In the genomic region with DNA sequence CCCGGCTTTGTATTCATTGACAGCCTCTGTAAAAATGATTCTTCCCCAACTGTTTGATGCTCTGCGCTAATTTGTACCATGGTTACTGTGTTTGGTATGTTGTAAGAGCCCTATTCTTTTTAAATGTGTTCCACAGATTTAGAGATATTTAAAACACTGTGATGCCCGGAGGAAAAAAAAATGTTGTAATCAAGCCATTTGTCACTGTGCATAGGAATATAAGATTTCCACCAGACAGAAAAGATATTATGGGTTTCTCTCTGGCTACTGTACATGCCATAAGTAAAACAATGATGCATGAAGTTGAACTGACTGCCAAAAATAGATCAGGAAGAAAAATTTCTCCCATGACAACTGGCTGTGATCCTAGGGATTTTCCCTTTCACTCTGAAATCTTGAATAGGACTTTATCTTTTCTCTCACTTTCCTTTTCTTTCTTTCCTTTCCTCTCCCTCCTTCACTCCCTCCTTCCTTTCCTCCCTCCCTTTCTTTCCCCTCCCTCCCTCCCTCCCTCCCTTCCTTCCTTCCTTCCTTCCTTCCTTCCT, we compare ENCODE assay signal across 11 cellular contexts.
DNase-seq lines count a peak whose midpoint lies in the region; ATAC-seq and TF ChIP-seq lines count a peak whose summit lies in the region.
"Had no signal": no experiment of that assay in that cellular context is flagged by ENCODE, and none has a peak within 500 bp of the region (broad histone marks: within the 10 kb centered on the region; RNA-seq: fewer than 3 reads in every experiment).

No MANE protein-coding gene starts in this region.

- peaks cover 0 to 5% (median 0%) of the 10 kb centered on the region in 5 donors for H3K36me3 Mint-ChIP-seq in naive thymus-derived CD4-positive, alpha-beta T cell
- H3K36me3 Mint-ChIP-seq: stimulated activated naive B cell treated with anti-CD40 and anti-IgM and Interleukin-4, amounts not matched to agents 10 μg/mL and 1 μg/mL and 100 μg/mL, for 72 hours had no signal

- intact Hi-C loops in adrenal gland (cut with DNase I), result no loop called here
- intact Hi-C loops in naive thymus-derived CD4-positive, alpha-beta T cell (cut with micrococcal nuclease), result no loop called here

- peak overlapping the region; percentile 8 to 71 (median 64) for H3K27ac ChIP-seq in adrenal gland
- H3K27ac ChIP-seq in rectal smooth muscle tissue (ENCODE audit: low read depth, low read length), result peak overlapping the region; percentile 78
- no peak overlapping the region for H3K27ac ChIP-seq in naive thymus-derived CD4-positive, alpha-beta T cell (ENCODE audit: low read depth, low read length)
- H3K27ac ChIP-seq: psoas muscle had no signal

- TF ChIP-seq POLR2A in adrenal gland (IDR thresholded peaks at IDR 0.05), result no peak

- H3K27me3 Mint-ChIP-seq in naive thymus-derived CD4-positive, alpha-beta T cell, result no peaks in the 10 kb centered on the region
- H3K27me3 Mint-ChIP-seq: stimulated activated naive B cell treated with anti-CD40 and anti-IgM and Interleukin-4, amounts not matched to agents 10 μg/mL and 1 μg/mL and 100 μg/mL, for 72 hours had no signal

- H3K9me3 Mint-ChIP-seq in naive thymus-derived CD4-positive, alpha-beta T cell, result peaks cover 0 to 3% (median 0%) of the 10 kb centered on the region in 11 donors
- H3K9me3 Mint-ChIP-seq: stimulated activated naive B cell treated with anti-CD40 and anti-IgM and Interleukin-4, amounts not matched to agents 10 μg/mL and 1 μg/mL and 100 μg/mL, for 72 hours had no signal

- peak; percentile 62 for DNase-seq in GM04503 (ENCODE audit: low read depth)
- no peak for DNase-seq in adrenal gland
- DNase-seq in foreskin melanocyte, result peak; percentile 89
- DNase-seq in naive thymus-derived CD4-positive, alpha-beta T cell, result no peak
- no peak for DNase-seq in UCSD-AML1 (lab: John Stamatoyannopoulos, UW; ENCODE audit: unreplicated experiment)
- no peak for DNase-seq in stimulated activated CD4-positive, alpha-beta T cell treated with anti-CD3 and anti-CD28 coated beads, Interleukin-1b, Interleukin-23, amount 100 ng/mL, for 48 hours
- no peak for DNase-seq in T-helper 9 cell
- DNase-seq: DMS79; psoas muscle; stimulated activated naive B cell treated with anti-CD40 and anti-IgM and Interleukin-4, amounts not matched to agents 10 μg/mL and 1 μg/mL and 100 μg/mL, for 72 hours had no signal

- 19 to 26% (median 23%) methylated on average over 3 of the region's 3 CpGs for WGBS in adrenal gland, 4 donors

- H3K4me3 ChIP-seq in adrenal gland, result peak overlapping the region in 1 of 4 donors; percentile 8
- no peak overlapping the region for H3K4me3 ChIP-seq in rectal smooth muscle tissue (ENCODE audit: low read length)
- H3K4me3 ChIP-seq in naive thymus-derived CD4-positive, alpha-beta T cell (ENCODE audit: low read length), result no peak overlapping the region
- H3K4me3 ChIP-seq: psoas muscle had no signal

- H3K27ac Mint-ChIP-seq in naive thymus-derived CD4-positive, alpha-beta T cell, result no peak overlapping the region
- H3K27ac Mint-ChIP-seq: stimulated activated naive B cell treated with anti-CD40 and anti-IgM and Interleukin-4, amounts not matched to agents 10 μg/mL and 1 μg/mL and 100 μg/mL, for 72 hours had no signal

- no peak for ATAC-seq in naive thymus-derived CD4-positive, alpha-beta T cell
- ATAC-seq: stimulated activated naive B cell treated with anti-CD40 and anti-IgM and Interleukin-4, amounts not matched to agents 10 μg/mL and 1 μg/mL and 100 μg/mL, for 72 hours had no signal

- peaks cover 6 to 24% (median 16%) of the 10 kb centered on the region in 7 donors for H3K4me1 Mint-ChIP-seq in naive thymus-derived CD4-positive, alpha-beta T cell

- H3K4me3 Mint-ChIP-seq in naive thymus-derived CD4-positive, alpha-beta T cell, result no peak overlapping the region
- H3K4me3 Mint-ChIP-seq: stimulated activated naive B cell treated with anti-CD40 and anti-IgM and Interleukin-4, amounts not matched to agents 10 μg/mL and 1 μg/mL and 100 μg/mL, for 72 hours had no signal

- H3K27me3 ChIP-seq in adrenal gland (no peaks in the 10 kb centered on the region), rectal smooth muscle tissue (ENCODE audit: control insufficient read depth, insufficient read depth, low read length) (no peaks in the 10 kb centered on the region)
- no peaks in the 10 kb centered on the region for H3K27me3 ChIP-seq in naive thymus-derived CD4-positive, alpha-beta T cell (ENCODE audit: control insufficient read depth in 2 of 2, insufficient read depth in 2 of 2, low read length in 2 of 2)

- POLR2A ChIA-PET in naive thymus-derived CD4-positive, alpha-beta T cell (lab: Charles Lee), result no interaction called here

- H3K36me3 ChIP-seq in adrenal gland (replicated peaks in 1 of 2) (no peaks in the 10 kb centered on the region), rectal smooth muscle tissue (ENCODE audit: control insufficient read depth, insufficient read depth, low read length) (no peaks in the 10 kb centered on the region)
- H3K36me3 ChIP-seq in naive thymus-derived CD4-positive, alpha-beta T cell (ENCODE audit: control insufficient read depth in 2 of 3, insufficient read depth in 3 of 3, low read length in 3 of 3), result no peaks in the 10 kb centered on the region

- CTCF ChIA-PET in naive thymus-derived CD4-positive, alpha-beta T cell (lab: Charles Lee), result no interaction called here

- H3K9ac ChIP-seq in rectal smooth muscle tissue (ENCODE audit: low read length), result no peak overlapping the region

- no peak for TF ChIP-seq CTCF in adrenal gland (IDR thresholded peaks at IDR 0.05)

- no peaks in the 10 kb centered on the region for H3K9me3 ChIP-seq in adrenal gland (replicated peaks in 1 of 3)
- no peaks in the 10 kb centered on the region for H3K9me3 ChIP-seq in naive thymus-derived CD4-positive, alpha-beta T cell (ENCODE audit: control insufficient read depth in 2 of 3, low read length in 3 of 3)
- H3K9me3 ChIP-seq: psoas muscle had no signal

- peaks cover 20 to 22% of the 10 kb centered on the region in 2 donors for H3K4me1 ChIP-seq in adrenal gland (replicated peaks in 1 of 2)
- peaks cover 8% of the 10 kb centered on the region for H3K4me1 ChIP-seq in rectal smooth muscle tissue (ENCODE audit: control insufficient read depth, insufficient read depth, low read length)
- H3K4me1 ChIP-seq in naive thymus-derived CD4-positive, alpha-beta T cell (ENCODE audit: control insufficient read depth in 2 of 2, insufficient read depth in 2 of 2, low read length in 2 of 2), result peaks cover 5 to 24% of the 10 kb centered on the region in 2 donors
- H3K4me1 ChIP-seq: psoas muscle had no signal

Comparison
In these comparisons a context has a peak if more than half of its experiments do, and no peak if none do; other contexts are left out.
1. DNase-seq: peak in GM04503 (single experiment) and foreskin melanocyte (single experiment); none in adrenal gland (0 of 7), naive thymus-derived CD4-positive, alpha-beta T cell (0 of 9), UCSD-AML1 (single experiment), stimulated activated CD4-positive, alpha-beta T cell treated with anti-CD3 and anti-CD28 coated beads, Interleukin-1b, Interleukin-23, amount 100 ng/mL, for 48 hours (single experiment) and T-helper 9 cell (single experiment).